Comparison of ENCODE assay signal across 34 cellular contexts in genomic region chr11:114345575-114346222, GRCh38. TPM values are rescaled to one million over a fixed set of nuclear protein-coding genes. Genes with fewer than 3 reads are reported as not detected.
"Had no signal": no experiment of that assay in that cellular context is flagged by ENCODE, and none has a peak within 500 bp of the region (broad histone marks: within the 10 kb centered on the region; RNA-seq: fewer than 3 reads in every experiment).

No MANE protein-coding gene starts in this region.

- H3K27ac ChIP-seq: adrenal gland, body of pancreas, breast epithelium, VCaP had no signal

- H3K9me3 ChIP-seq: adrenal gland, body of pancreas, breast epithelium had no signal

- ATAC-seq: activated naive CD4-positive, alpha-beta T cell treated with anti-CD3 and anti-CD28 coated beads, Interleukin-2, amount 50 U/mL, for 72 hours; activated T-cell treated with anti-CD3 and anti-CD28 coated beads, Interleukin-2, amount 50 U/mL, for 4 hours; body of pancreas; PC-3 had no signal

- H3K4me3 ChIP-seq: body of pancreas had no signal

- H3K36me3 ChIP-seq: adrenal gland, breast epithelium had no signal

- DNase-seq: activated B cell treated with CpG ODN at 0.5 μM for 24 hours; activated CD4-positive, alpha-beta memory T cell treated with anti-CD3 and anti-CD28 coated beads for 36 hours; activated CD4-positive, alpha-beta T cell treated with anti-CD3 and anti-CD28 coated beads for 4 hours; activated CD4-positive, alpha-beta T cell treated with anti-CD3 and anti-CD28 coated beads, Interleukin-2, amount 50 U/mL, for 1 hour; activated CD4-positive, CD25-positive, alpha-beta regulatory T cell treated with anti-CD3 and anti-CD28 coated beads, Interleukin-2, amount 50 U/mL, for 72 hours; activated CD8-positive, alpha-beta memory T cell treated with anti-CD3 and anti-CD28 coated beads, Interleukin-2, amount 50 U/mL, for 4 hours; activated gamma-delta T cell treated with Interleukin-2 at 50 U/mL for 16 hours; activated naive CD4-positive, alpha-beta T cell treated with anti-CD3 and anti-CD28 coated beads for 36 hours; activated T-cell treated with anti-CD3 and anti-CD28 coated beads for 4 hours; activated T-cell treated with anti-CD3 and anti-CD28 coated beads, Interleukin-2, amount 50 U/mL, for 4 hours; adrenal gland; body of pancreas; Kasumi-1; KG1; NCI-H1105; NCI-H1417 treated with DMSO at 0.1 percent for 48 hours; NCI-H187 treated with DMSO at 0.1 percent for 48 hours; NCI-H2081; NCI-H2171 treated with DMSO at 0.1 percent for 48 hours; NCI-H226; NCI-H446 treated with DMSO at 0.1 percent for 48 hours; NCI-H524; NCI-H69; NCI-H82; PC-3; Right ventricle myocardium superior; T-helper 1 cell had no signal

- H3K27me3 ChIP-seq: adrenal gland, body of pancreas, breast epithelium had no signal

- H3K4me1 ChIP-seq: body of pancreas, breast epithelium had no signal

- FAIRE-seq: astrocyte, RCC 7860 had no signal

RNA-seq across cellular contexts. Expression of gene NNMT, which starts 49.5 kb away (rescaled TPM):
- total RNA-seq: activated B cell treated with CpG ODN at 0.5 μM for 24 hours; activated CD4-positive, alpha-beta memory T cell treated with anti-CD3 and anti-CD28 coated beads for 36 hours; activated naive CD4-positive, alpha-beta T cell treated with anti-CD3 and anti-CD28 coated beads for 36 hours; activated naive CD4-positive, alpha-beta T cell treated with anti-CD3 and anti-CD28 coated beads, Interleukin-2, amount 50 U/mL, for 72 hours; activated T-helper 1 cell treated with anti-CD3 and anti-CD28 coated beads, Interleukin-12 subunit alpha, Interleukin-12 subunit beta, Interleukin-2, Interleukin-4 antibody, amounts not matched to agents 30 ng/mL and 10 ng/mL and 1 ng/mL, durations not matched to agents 14 hours and 24 hours and 36 hours; T-helper 2 cell treated with Interferon-gamma antibody and Interleukin-4, amounts not matched to agents 100 ng/mL and 5 ng/mL, for 36 hours had no signal
